In the genomic region with DNA sequence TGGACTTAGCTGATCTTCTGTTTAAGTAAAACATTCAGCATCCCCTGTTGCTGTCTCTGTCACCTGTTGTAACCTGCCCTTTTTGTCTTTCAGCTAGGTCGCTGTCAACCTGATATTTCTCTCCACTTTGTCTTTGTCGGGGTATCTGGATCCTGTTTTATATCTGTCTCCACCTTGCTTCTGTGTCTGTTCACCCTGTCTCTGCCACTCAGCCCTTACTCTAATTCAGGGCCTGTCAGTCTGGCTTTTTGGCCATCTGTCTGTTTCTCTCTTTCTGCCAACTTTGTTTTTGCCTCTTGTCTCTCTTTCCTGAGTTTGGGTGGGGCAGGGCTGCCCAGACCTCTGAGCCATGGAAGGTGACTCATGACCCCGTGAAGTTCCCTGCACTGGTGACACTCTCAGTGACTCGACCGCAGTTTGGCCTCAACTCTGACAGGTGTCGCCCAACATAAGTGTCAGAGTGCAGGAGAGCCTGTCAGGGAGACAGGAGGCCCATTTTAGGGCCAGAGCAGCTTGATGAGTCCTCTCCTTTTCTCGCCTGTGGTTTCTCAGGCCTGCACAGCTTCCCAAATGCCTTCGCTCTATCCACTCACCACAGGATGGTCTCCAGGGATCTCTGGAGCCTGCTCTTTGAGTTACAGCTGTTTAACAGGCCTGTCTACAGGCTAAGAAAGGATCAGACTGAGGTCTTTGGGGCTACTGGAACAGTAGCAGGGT, we compare ENCODE assay signal across 8 cellular contexts. TPM values are rescaled to one million over a fixed set of nuclear protein-coding genes. Genes with fewer than 3 reads are reported as not detected.
DNase-seq lines count a peak whose midpoint lies in the region; ATAC-seq lines count a peak whose summit lies in the region.

No MANE protein-coding gene starts in this region.

- DNase-seq in EL (peak; percentile 55), LHCN-M2 (ENCODE audit: low read depth) (peak; percentile 100), mucosa of gallbladder (ENCODE audit: low spot score) (peak; percentile 18), dedifferentiated amniotic fluid mesenchymal stem cell (ENCODE audit: extremely low spot score) (no peak)
- peak; percentile 92 for DNase-seq in activated CD4-positive, alpha-beta T cell treated with anti-CD3 and anti-CD28 coated beads, Interleukin-2, amount 10 ng/mL, durations not matched to agents 24 days and 14 days
- DNase-seq in stimulated activated CD8-positive, alpha-beta memory T cell treated with anti-CD3 and anti-CD28 coated beads, Interleukin-7, amount 100 ng/mL, for 48 hours (ENCODE audit: extremely low read depth in 1 of 2, low read depth in 1 of 2): peak; percentile 63 to 91

- 52 to 53% methylated on average over 8 of the region's 8 CpGs for WGBS in ectodermal cell, 2 experiments

- H3K9me3 ChIP-seq in ectodermal cell (ENCODE audit: control insufficient read depth, low read length): no peaks in the 10 kb centered on the region

- H3K4me3 Mint-ChIP-seq in activated CD4-positive, alpha-beta T cell treated with anti-CD3 and anti-CD28 coated beads, Interleukin-2, amount 10 ng/mL, durations not matched to agents 24 days and 14 days: peak overlapping the region; percentile 94

- H3K36me3 ChIP-seq in ectodermal cell (ENCODE audit: control insufficient read depth, insufficient read depth, low read length): no peaks in the 10 kb centered on the region

- H3K4me1 ChIP-seq in ectodermal cell (ENCODE audit: control insufficient read depth, insufficient read depth, low read length): peaks cover 11% of the 10 kb centered on the region

- H3K27ac ChIP-seq in ectodermal cell (ENCODE audit: insufficient read depth, low read depth, low read length, poor library complexity, severe bottlenecking): peak overlapping the region; percentile 26

- intact Hi-C loops in activated CD4-positive, alpha-beta T cell treated with anti-CD3 and anti-CD28 coated beads, Interleukin-2, amount 10 ng/mL, durations not matched to agents 24 days and 14 days (cut with micrococcal nuclease): loop anchor here (1.0 to 2.0 kb wide), 2 partner anchors 55 to 82 kb away; a partner anchor contains a TSS

- H3K4me1 Mint-ChIP-seq in activated CD4-positive, alpha-beta T cell treated with anti-CD3 and anti-CD28 coated beads, Interleukin-2, amount 10 ng/mL, durations not matched to agents 24 days and 14 days: peaks cover 31% of the 10 kb centered on the region

- peak overlapping the region; percentile 94 for H3K27ac Mint-ChIP-seq in activated CD4-positive, alpha-beta T cell treated with anti-CD3 and anti-CD28 coated beads, Interleukin-2, amount 10 ng/mL, durations not matched to agents 24 days and 14 days

- H3K36me3 Mint-ChIP-seq in activated CD4-positive, alpha-beta T cell treated with anti-CD3 and anti-CD28 coated beads, Interleukin-2, amount 10 ng/mL, durations not matched to agents 24 days and 14 days (ENCODE audit: low read depth): peaks cover 16% of the 10 kb centered on the region

- peak; percentile 58 for ATAC-seq in GM21717 (IDR thresholded peaks at IDR 0.05; ENCODE audit: unreplicated experiment)

- peaks cover 8% of the 10 kb centered on the region for H3K9me3 Mint-ChIP-seq in activated CD4-positive, alpha-beta T cell treated with anti-CD3 and anti-CD28 coated beads, Interleukin-2, amount 10 ng/mL, durations not matched to agents 24 days and 14 days

- H3K4me3 ChIP-seq in ectodermal cell (ENCODE audit: insufficient read depth, low read depth, low read length): peak overlapping the region; percentile 88

- H3K27me3 ChIP-seq in ectodermal cell (ENCODE audit: control insufficient read depth, insufficient read depth, low read length, poor library complexity, severe bottlenecking): peaks cover 12% of the 10 kb centered on the region

- peaks cover 2% of the 10 kb centered on the region for H3K27me3 Mint-ChIP-seq in activated CD4-positive, alpha-beta T cell treated with anti-CD3 and anti-CD28 coated beads, Interleukin-2, amount 10 ng/mL, durations not matched to agents 24 days and 14 days

RNA-seq across cellular contexts. Expression of a gene that starts 0.9 kb away (rescaled TPM):
- total RNA-seq in LHCN-M2 (2014; rRNA removed) (8.3 and 12.3 TPM in 2 replicates), mucosa of gallbladder (15.0 TPM)
- 3.9 TPM for polyA plus RNA-seq in LHCN-M2 (2012)
- total RNA-seq in activated CD4-positive, alpha-beta T cell treated with anti-CD3 and anti-CD28 coated beads, Interleukin-2, amount 10 ng/mL, durations not matched to agents 24 days and 14 days: 10.6 and 18.8 TPM in 2 replicates
- 16.0 TPM for polyA plus RNA-seq in ectodermal cell (2013, experiment 1 of 4)
- polyA plus RNA-seq in ectodermal cell (2013, experiment 2 of 4): 15.9 TPM
- 8.1 TPM for polyA plus RNA-seq in ectodermal cell (2013, experiment 3 of 4)
- polyA plus RNA-seq in ectodermal cell (2013, experiment 4 of 4): 9.4 TPM

RNA-seq across cellular contexts. Expression of a gene that starts 54.7 kb away (rescaled TPM):
- 2.3 and 2.7 TPM in 2 replicates for total RNA-seq in LHCN-M2 (2014; rRNA removed)
- 1.2 TPM for polyA plus RNA-seq in LHCN-M2 (2012)
- 7.0 and 7.6 TPM in 2 replicates for total RNA-seq in activated CD4-positive, alpha-beta T cell treated with anti-CD3 and anti-CD28 coated beads, Interleukin-2, amount 10 ng/mL, durations not matched to agents 24 days and 14 days
- 16.3 TPM for polyA plus RNA-seq in ectodermal cell (2013, experiment 1 of 4)
- polyA plus RNA-seq in ectodermal cell (2013, experiment 2 of 4): 18.6 TPM
- 12.0 TPM for polyA plus RNA-seq in ectodermal cell (2013, experiment 3 of 4)
- polyA plus RNA-seq in ectodermal cell (2013, experiment 4 of 4): 12.5 TPM
- 9.8 TPM for total RNA-seq in mucosa of gallbladder
